In genomic region chr10:96740579-96741281, GRCh38 we compare ENCODE assay signal across 11 cellular contexts. TPM values are rescaled to one million over a fixed set of nuclear protein-coding genes. Genes with fewer than 3 reads are reported as not detected.
DNase-seq lines count a peak whose midpoint lies in the region; ATAC-seq and TF ChIP-seq lines count a peak whose summit lies in the region.
"Had no signal": no experiment of that assay in that cellular context is flagged by ENCODE, and none has a peak within 500 bp of the region (broad histone marks: within the 10 kb centered on the region; RNA-seq: fewer than 3 reads in every experiment).

No MANE protein-coding gene starts in this region.

- H3K4ac ChIP-seq in IMR-90 (ENCODE audit: low read depth, low read length) = no peak overlapping the region

- no peak overlapping the region for H2BK20ac ChIP-seq in IMR-90 (ENCODE audit: low read depth, low read length)

- no TSS peak for BruUV-seq in IMR-90 (replicated peaks; lab: Mats Ljungman, UMichigan)

- TF ChIP-seq CTCF in IMR-90 (conservative IDR thresholded peaks at IDR 0.05; ENCODE audit: low read depth, low read length) (no peak), stomach (IDR thresholded peaks at IDR 0.05) (no peak)

- no peaks in the 10 kb centered on the region for H3K9me3 Mint-ChIP-seq in immature natural killer cell
- H3K9me3 Mint-ChIP-seq: activated naive CD4-positive, alpha-beta T cell treated with anti-CD3 and anti-CD28 coated beads, Interleukin-2, amount 50 U/mL, for 72 hours had no signal

- H3K4me3 ChIP-seq in IMR-90 (ENCODE audit: insufficient read depth, low read depth, low read length) (no peak overlapping the region), stomach (no peak overlapping the region)

- H4K91ac ChIP-seq in IMR-90 (ENCODE audit: insufficient read depth, low read depth, low read length) = no peak overlapping the region

- DNase-seq in IMR-90 (no peak), UCSD-AML1 (lab: John Stamatoyannopoulos, UW; ENCODE audit: unreplicated experiment) (peak; percentile 84), immature natural killer cell (no peak), stomach (peak; percentile 41), COR-L47 (lab: John Stamatoyannopoulos, UW) (no peak), NCI-H345 (lab: John Stamatoyannopoulos, UW) (no peak), NCI-H748 (lab: John Stamatoyannopoulos, UW; ENCODE audit: unreplicated experiment) (no peak), SHP77 (lab: John Stamatoyannopoulos, UW) (no peak)
- DNase-seq: NCI-H1436 treated with DMSO at 0.1 percent for 48 hours, PC-3 had no signal

- no peak overlapping the region for H3K4me3 Mint-ChIP-seq in immature natural killer cell

- H3K36me3 Mint-ChIP-seq in immature natural killer cell = peaks cover 0 to 3% (median 0%) of the 10 kb centered on the region in 3 donors
- H3K36me3 Mint-ChIP-seq: activated naive CD4-positive, alpha-beta T cell treated with anti-CD3 and anti-CD28 coated beads, Interleukin-2, amount 50 U/mL, for 72 hours had no signal

- no peak for TF ChIP-seq EP300 in stomach (IDR thresholded peaks at IDR 0.05)

- H3K36me3 ChIP-seq in IMR-90 (ENCODE audit: control insufficient read depth, insufficient read depth, low read length) = no peaks in the 10 kb centered on the region
- no peaks in the 10 kb centered on the region for H3K36me3 ChIP-seq in stomach

- POLR2A ChIA-PET in IMR-90 (lab: Charles Lee; ENCODE audit: unreplicated experiment) = no interaction called here

- H2AFZ ChIP-seq in IMR-90 (replicated peaks; ENCODE audit: low read length, poor library complexity) = peak overlapping the region; percentile 40

- H3K23ac ChIP-seq in IMR-90 (ENCODE audit: low read depth, low read length) = no peak overlapping the region

- CTCF ChIA-PET in IMR-90 (lab: Yijun Ruan, JAX) = interaction anchor here (0.7 kb wide), 1 partner anchor 333 kb away, joined by 3 read pairs; no protein-coding TSS in a partner anchor

- H3K4me2 ChIP-seq in IMR-90 (ENCODE audit: low read depth, low read length) = no peak overlapping the region

- dilution Hi-C loops in IMR-90 (cut with HindIII; ENCODE audit: low sequenced_read_pairs, unreplicated experiment) = no loop called here

- no peak overlapping the region for H3K9ac ChIP-seq in IMR-90 (ENCODE audit: low read depth, low read length)

- H3K27ac ChIP-seq in IMR-90 (ENCODE audit: insufficient read depth, low read length) = no peak overlapping the region
- peak overlapping the region in 2 of 5 donors; percentile 52 to 53 for H3K27ac ChIP-seq in stomach

- peak overlapping the region in 4 of 6 donors; percentile 2 to 69 (median 53) for H3K27ac Mint-ChIP-seq in immature natural killer cell

- H4K5ac ChIP-seq in IMR-90 (ENCODE audit: low read depth, low read length) = no peak overlapping the region

- no peaks in the 10 kb centered on the region for H3K9me1 ChIP-seq in IMR-90 (ENCODE audit: insufficient read depth, low read length)

- TF ChIP-seq RAD21 in IMR-90 (IDR thresholded peaks at IDR 0.05; ENCODE audit: low read length) = no peak

- H3K18ac ChIP-seq in IMR-90 (ENCODE audit: low read depth, low read length) = no peak overlapping the region

- H3K4me1 ChIP-seq in IMR-90 (ENCODE audit: control insufficient read depth, insufficient read depth, low read length) = no peaks in the 10 kb centered on the region
- no peaks in the 10 kb centered on the region for H3K4me1 ChIP-seq in stomach

- 37% methylated on average over 3 of the region's 9 CpGs; no CpG with 5 or more reads in 1 of the 2 experiments for WGBS in IMR-90 (ENCODE audit: extremely low coverage in 2 of 2, insufficient read length in 1 of 2), 2 experiments
- 57 to 74% (median 60%) methylated on average over 9 of the region's 9 CpGs for WGBS in stomach, 5 donors

- in situ Hi-C loops in IMR-90 (cut with MboI; ENCODE audit: low sequenced_read_pairs) = no loop called here

- ATAC-seq in IMR-90 (ENCODE audit: low read depth) = no peak
- ATAC-seq: activated naive CD4-positive, alpha-beta T cell treated with anti-CD3 and anti-CD28 coated beads, Interleukin-2, amount 50 U/mL, for 72 hours; PC-3 had no signal

- no peak overlapping the region for H2AK5ac ChIP-seq in IMR-90 (ENCODE audit: low read depth, low read length)

- H4K8ac ChIP-seq in IMR-90 (ENCODE audit: low read depth in 2 of 2, low read length in 2 of 2) = no peak overlapping the region

- no peaks in the 10 kb centered on the region; the same call in 1 of the 2 replicates for H3K27me3 ChIP-seq in IMR-90 (ENCODE audit: control insufficient read depth, insufficient read depth, low read length)
- peaks cover 0 to 6% (median 0%) of the 10 kb centered on the region in 3 donors for H3K27me3 ChIP-seq in stomach

- no peak overlapping the region for H3K14ac ChIP-seq in IMR-90 (replicated peaks; ENCODE audit: low read depth, low read length)

- no peaks in the 10 kb centered on the region for H3K9me3 ChIP-seq in IMR-90 (ENCODE audit: control insufficient read depth, insufficient read depth, low read length)
- H3K9me3 ChIP-seq in stomach = no peaks in the 10 kb centered on the region

- no peaks in the 10 kb centered on the region for H4K20me1 ChIP-seq in IMR-90 (ENCODE audit: insufficient read depth, low read length)

- H2BK120ac ChIP-seq in IMR-90 (ENCODE audit: low read depth, low read length) = no peak overlapping the region

- intact Hi-C loops in IMR-90 (cut with micrococcal nuclease) = no loop called here
- intact Hi-C loops in stomach (cut with DNase I; ENCODE audit: low total_unique reads) = no loop called here

- H3K56ac ChIP-seq in IMR-90 (ENCODE audit: extremely low read depth, insufficient read depth, low read length) = no peak overlapping the region

- peaks cover 0 to 2% (median 0%) of the 10 kb centered on the region in 3 donors for H3K27me3 Mint-ChIP-seq in immature natural killer cell (ENCODE audit: low read depth in 3 of 3)

- H2BK5ac ChIP-seq in IMR-90 (ENCODE audit: low read depth, low read length, poor library complexity, severe bottlenecking) = no peak overlapping the region

- peaks cover 6 to 18% of the 10 kb centered on the region in 2 donors for H3K4me1 Mint-ChIP-seq in immature natural killer cell

- no peaks in the 10 kb centered on the region for H3K79me1 ChIP-seq in IMR-90 (ENCODE audit: low read depth in 1 of 2, low read length in 2 of 2)

- H2BK15ac ChIP-seq in IMR-90 (ENCODE audit: low read depth, low read length) = no peak overlapping the region

- H2AK9ac ChIP-seq in IMR-90 (replicated peaks; ENCODE audit: low read depth, low read length, poor library complexity) = no peak overlapping the region

- no peak for TF ChIP-seq POLR2A in IMR-90 (IDR thresholded peaks at IDR 0.05; ENCODE audit: low read depth, low read length)
- no peak for TF ChIP-seq POLR2A in stomach (IDR thresholded peaks at IDR 0.05)

TF ChIP-seq in IMR-90, 13 proteins besides CTCF, POLR2A, EP300 and RAD21:
- TF ChIP-seq BHLHE40 (IDR thresholded peaks at IDR 0.05; ENCODE audit: low read depth, low read length) = no peak
- no peak for TF ChIP-seq SMC3 (IDR thresholded peaks at IDR 0.05; ENCODE audit: low read depth, low read length)
- TF ChIP-seq CEBPB (IDR thresholded peaks at IDR 0.05; ENCODE audit: low read depth, low read length) = no peak
- no peak for TF ChIP-seq FOS (IDR thresholded peaks at IDR 0.05; ENCODE audit: low read depth, low read length)
- no peak for TF ChIP-seq RCOR1 (IDR thresholded peaks at IDR 0.05; ENCODE audit: insufficient replicate concordance, low read length)
- no peak for TF ChIP-seq MAFK (IDR thresholded peaks at IDR 0.05; ENCODE audit: low read depth, low read length)
- TF ChIP-seq MAZ (IDR thresholded peaks at IDR 0.05; ENCODE audit: borderline replicate concordance, low read depth, low read length) = no peak
- TF ChIP-seq, protein P1, sequence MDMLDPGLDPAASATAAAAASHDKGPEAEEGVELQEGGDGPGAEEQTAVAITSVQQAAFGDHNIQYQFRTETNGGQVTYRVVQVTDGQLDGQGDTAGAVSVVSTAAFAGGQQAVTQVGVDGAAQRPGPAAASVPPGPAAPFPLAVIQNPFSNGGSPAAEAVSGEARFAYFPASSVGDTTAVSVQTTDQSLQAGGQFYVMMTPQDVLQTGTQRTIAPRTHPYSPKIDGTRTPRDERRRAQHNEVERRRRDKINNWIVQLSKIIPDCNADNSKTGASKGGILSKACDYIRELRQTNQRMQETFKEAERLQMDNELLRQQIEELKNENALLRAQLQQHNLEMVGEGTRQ (IDR thresholded peaks at IDR 0.05; ENCODE audit: low read depth, low read length) = no peak
- TF ChIP-seq RFX5 (IDR thresholded peaks at IDR 0.05; ENCODE audit: low read depth, low read length) = no peak
- TF ChIP-seq ELK1 (IDR thresholded peaks at IDR 0.05; ENCODE audit: borderline replicate concordance, low read depth, low read length) = no peak
- TF ChIP-seq CHD1 (IDR thresholded peaks at IDR 0.05; ENCODE audit: low read depth, low read length) = no peak
- no peak for TF ChIP-seq NFE2L2 (IDR thresholded peaks at IDR 0.05; ENCODE audit: low read depth, low read length)
- no peak for TF ChIP-seq MXI1 (IDR thresholded peaks at IDR 0.05; ENCODE audit: borderline replicate concordance, low read depth, low read length)
TF ChIP-seq in IMR-90: peak in this region for 0.

RNA-seq across cellular contexts. Expression of gene PIK3AP1, which starts 20.4 kb away (rescaled TPM):
- under 0.01 and 0.28 TPM in 2 replicates for total RNA-seq in IMR-90 (2012; rRNA removed)
- polyA plus RNA-seq in IMR-90 (2012; rRNA removed) = 0.14 TPM in 1 of 2 replicates, not detected in the other
- polyA plus RNA-seq in IMR-90 (2012; cell fraction: cytosol; rRNA removed) = 0.08 and 0.40 TPM in 2 replicates
- polyA plus RNA-seq in IMR-90 (2012; cell fraction: nucleus; rRNA removed; ENCODE audit: low replicate concordance) = 0.05 TPM in 1 of 2 replicates, not detected in the other
- 100 to 1,000 TPM in 1 of 3 donors, 10 to 100 TPM in 2; 87.4 to 186 (median 98.3) TPM for polyA plus RNA-seq in immature natural killer cell
- 10 to 100 TPM in 2 of 5 donors, 1 to 10 TPM in 2, not detected in 1; 6.4 to 14.5 (median 9.4) TPM for total RNA-seq in stomach
- 1 to 10 TPM; 2.6 to 6.2 (median 3.4) TPM for polyA plus RNA-seq in stomach

Comparison
In these comparisons a context has a peak if more than half of its experiments do, and no peak if none do; other contexts are left out.
1. DNase-seq: peak in UCSD-AML1 (single experiment) and stomach (single experiment); none in IMR-90 (single experiment), immature natural killer cell (0 of 3), COR-L47 (single experiment), NCI-H345 (single experiment), NCI-H748 (single experiment) and SHP77 (0 of 2).
2. RNA of gene PIK3AP1, which starts 20.4 kb away (polyA plus RNA-seq): 87.4 to 186 TPM in immature natural killer cell; 2.6 to 6.2 TPM in stomach and 0.05 to 0.40 TPM in IMR-90; every median in the first group is over 10 times any median in the second.